10 cellular contexts compared by ENCODE assay signal in the genomic region with DNA sequence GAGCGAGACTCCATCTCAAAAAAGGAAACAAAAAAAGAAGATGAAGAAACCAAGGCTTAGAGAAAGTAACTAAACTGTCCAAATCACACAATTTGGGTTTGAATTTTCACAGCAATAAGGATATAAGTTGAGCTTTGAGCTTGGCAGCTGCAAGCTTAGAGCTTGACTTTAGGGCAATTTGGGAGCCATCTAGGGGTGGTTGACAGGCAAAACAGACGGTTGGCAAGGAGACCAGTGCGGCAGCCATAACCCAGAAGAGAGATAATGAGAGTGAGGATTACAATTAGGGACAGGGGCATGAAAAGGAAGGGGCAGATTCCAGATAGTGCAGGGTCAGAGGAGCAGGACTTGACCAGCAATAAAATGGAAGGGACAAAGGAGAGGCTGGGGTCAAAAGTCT.
DNase-seq lines count a peak whose midpoint lies in the region; ATAC-seq lines count a peak whose summit lies in the region.
"Had no signal": no experiment of that assay in that cellular context is flagged by ENCODE, and none has a peak within 500 bp of the region (broad histone marks: within the 10 kb centered on the region; RNA-seq: fewer than 3 reads in every experiment).

No MANE protein-coding gene starts in this region.

- no peak for ATAC-seq in HG03439 (IDR thresholded peaks at IDR 0.05; ENCODE audit: unreplicated experiment)
- ATAC-seq: activated T-cell treated with anti-CD3 and anti-CD28 coated beads, Interleukin-2, amount 50 U/mL, for 72 hours had no signal

- no peak overlapping the region for H3K4me3 ChIP-seq in Jurkat, Clone E6-1 (ENCODE audit: low read length)

- peak; percentile 24 for DNase-seq in activated CD8-positive, alpha-beta memory T cell treated with anti-CD3 and anti-CD28 coated beads, Interleukin-2, amount 50 U/mL, for 4 hours
- DNase-seq in activated CD8-positive, alpha-beta memory T cell treated with anti-CD3 and anti-CD28 coated beads for 24 hours = no peak
- peak; percentile 63 for DNase-seq in Jurkat, Clone E6-1 (ENCODE audit: low read depth, low spot score)
- DNase-seq in SW480 (ENCODE audit: low spot score) (peak; percentile 11), retina (peak; percentile 15)
- DNase-seq in stimulated activated CD4-positive, alpha-beta T cell treated with anti-CD3 and anti-CD28 coated beads, Interleukin-2, amount 100 ng/mL, for 24 hours = no peak
- DNase-seq in activated CD4-positive, CD25-positive, alpha-beta regulatory T cell (lab: John Stamatoyannopoulos, UW) = no peak
- DNase-seq: NCI-H524 treated with DMSO at 0.1 percent for 48 hours had no signal

Comparison
In these comparisons a context has a peak if more than half of its experiments do, and no peak if none do; other contexts are left out.
1. DNase-seq: peak in activated CD8-positive, alpha-beta memory T cell treated with anti-CD3 and anti-CD28 coated beads, Interleukin-2, amount 50 U/mL, for 4 hours (single experiment), Jurkat, Clone E6-1 (single experiment), SW480 (single experiment) and retina (single experiment); none in activated CD8-positive, alpha-beta memory T cell treated with anti-CD3 and anti-CD28 coated beads for 24 hours (single experiment), stimulated activated CD4-positive, alpha-beta T cell treated with anti-CD3 and anti-CD28 coated beads, Interleukin-2, amount 100 ng/mL, for 24 hours (0 of 2) and activated CD4-positive, CD25-positive, alpha-beta regulatory T cell (0 of 4).